Comparison of ENCODE assay signal across 27 cellular contexts in the genomic region with DNA sequence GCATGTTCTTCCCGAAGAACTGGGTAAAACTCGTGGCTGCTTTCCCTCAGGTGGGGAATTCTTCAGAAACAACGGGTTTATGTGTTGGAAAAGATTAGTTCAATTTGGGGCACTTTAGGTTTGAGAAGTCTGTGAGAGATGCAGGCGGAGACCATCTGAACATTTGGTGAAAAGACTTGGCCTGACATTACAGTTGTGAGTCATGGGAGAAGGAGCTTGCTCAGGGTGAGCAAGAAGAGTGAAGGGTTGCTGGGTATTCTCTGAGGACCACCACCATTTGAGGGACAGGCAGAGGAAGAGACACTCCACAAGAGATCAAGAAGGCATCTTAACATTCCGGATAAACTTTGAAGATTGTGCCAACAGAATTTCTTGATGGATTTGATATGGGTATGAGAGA.
"Had no signal": no experiment of that assay in that cellular context is flagged by ENCODE, and none has a peak within 500 bp of the region (broad histone marks: within the 10 kb centered on the region; RNA-seq: fewer than 3 reads in every experiment).

No MANE protein-coding gene starts in this region.

- H3K27me3 Mint-ChIP-seq: dendritic cell treated with granulocyte-macrophage colony-stimulating factor and Interleukin-4, amounts not matched to agents 40 ng/mL and 50 ng/mL, for 4 days; naive thymus-derived CD8-positive, alpha-beta T cell; type B pancreatic cell had no signal

- H3K9me3 ChIP-seq: colonic mucosa, gastroesophageal sphincter, heart right ventricle, left lung, lower lobe of right lung, sigmoid colon, stomach, testis, tibial artery had no signal

- DNase-seq: colonic mucosa; effector CD8-positive, alpha-beta T cell; endodermal cell; foreskin keratinocyte; heart right ventricle; hippocampal formation; left cardiac atrium; left lung; lower lobe of right lung; naive thymus-derived CD8-positive, alpha-beta T cell; nephron progenitor cell; nucleus accumbens; retina; sigmoid colon; stimulated activated CD4-positive, alpha-beta T cell treated with anti-CD3 and anti-CD28 coated beads, Interleukin-2, amount 100 ng/mL, for 24 hours; stimulated activated CD4-positive, alpha-beta T cell treated with anti-CD3 and anti-CD28 coated beads, Interleukin-4, amount 100 ng/mL, for 24 hours; stimulated activated naive CD4-positive, alpha-beta T cell treated with Interleukin-2 at 50 U/mL for 16 hours; stomach; testis; tibial artery had no signal

- H3K27ac ChIP-seq: colonic mucosa, epithelial cell of prostate, foreskin keratinocyte, gastroesophageal sphincter, left lung, lower lobe of right lung, sigmoid colon, stomach, tibial artery had no signal

- FAIRE-seq: islet of Langerhans had no signal

- H3K4me3 Mint-ChIP-seq: dendritic cell treated with granulocyte-macrophage colony-stimulating factor and Interleukin-4, amounts not matched to agents 40 ng/mL and 50 ng/mL, for 4 days; endodermal cell; naive thymus-derived CD8-positive, alpha-beta T cell; nephron progenitor cell; stimulated activated effector memory CD8-positive, alpha-beta T cell treated with anti-CD3 and anti-CD28 coated beads, Interleukin-12 subunit alpha, Interleukin-12 subunit beta, amount 100 ng/mL, for 72 hours; type B pancreatic cell had no signal

- H3K36me3 ChIP-seq: colonic mucosa had no signal

- H3K27ac Mint-ChIP-seq: dendritic cell treated with granulocyte-macrophage colony-stimulating factor and Interleukin-4, amounts not matched to agents 40 ng/mL and 50 ng/mL, for 4 days; endodermal cell; nephron progenitor cell; stimulated activated effector memory CD8-positive, alpha-beta T cell treated with anti-CD3 and anti-CD28 coated beads, Interleukin-12 subunit alpha, Interleukin-12 subunit beta, amount 100 ng/mL, for 72 hours; type B pancreatic cell had no signal

- H3K27me3 ChIP-seq: colonic mucosa, foreskin keratinocyte, gastroesophageal sphincter, heart right ventricle, left lung, sigmoid colon, stomach, testis, tibial artery had no signal

- H3K4me1 Mint-ChIP-seq: endodermal cell; nephron progenitor cell; stimulated activated effector memory CD8-positive, alpha-beta T cell treated with anti-CD3 and anti-CD28 coated beads, Interleukin-12 subunit alpha, Interleukin-12 subunit beta, amount 100 ng/mL, for 72 hours had no signal

- H3K9me3 Mint-ChIP-seq: dendritic cell treated with granulocyte-macrophage colony-stimulating factor and Interleukin-4, amounts not matched to agents 40 ng/mL and 50 ng/mL, for 4 days; endodermal cell; naive thymus-derived CD8-positive, alpha-beta T cell; nephron progenitor cell; stimulated activated effector memory CD8-positive, alpha-beta T cell treated with anti-CD3 and anti-CD28 coated beads, Interleukin-12 subunit alpha, Interleukin-12 subunit beta, amount 100 ng/mL, for 72 hours; type B pancreatic cell had no signal

- H3K4me3 ChIP-seq: colonic mucosa, gastroesophageal sphincter, heart right ventricle, left lung, lower lobe of right lung, sigmoid colon, stomach, testis, tibial artery had no signal

- ATAC-seq: esophagus mucosa; foreskin keratinocyte; gastroesophageal sphincter; left lung; lower lobe of right lung; naive thymus-derived CD8-positive, alpha-beta T cell; stimulated activated effector memory CD8-positive, alpha-beta T cell treated with anti-CD3 and anti-CD28 coated beads, Interleukin-12 subunit alpha, Interleukin-12 subunit beta, amount 100 ng/mL, for 72 hours had no signal

- H3K4me1 ChIP-seq: colonic mucosa, foreskin keratinocyte, left lung, lower lobe of right lung, sigmoid colon, testis had no signal
